17 cellular contexts compared by ENCODE assay signal in genomic region chr18:23721711-23722479, GRCh38. TPM values are rescaled to one million over a fixed set of nuclear protein-coding genes. Genes with fewer than 3 reads are reported as not detected.
DNase-seq lines count a peak whose midpoint lies in the region; ATAC-seq, FAIRE-seq and TF ChIP-seq lines count a peak whose summit lies in the region.
"Had no signal": no experiment of that assay in that cellular context is flagged by ENCODE, and none has a peak within 500 bp of the region (broad histone marks: within the 10 kb centered on the region; RNA-seq: fewer than 3 reads in every experiment).

No MANE protein-coding gene starts in this region.

- no peak for TF ChIP-seq CTCF in A549 (IDR thresholded peaks at IDR 0.05)
- no peak for TF ChIP-seq CTCF in VCaP (conservative IDR thresholded peaks at IDR 0.05)
- no peak for TF ChIP-seq CTCF in glutamatergic neuron (IDR thresholded peaks at IDR 0.05; ENCODE audit: partially characterized antibody, unreplicated experiment)

- no peaks in the 10 kb centered on the region for H3K36me3 Mint-ChIP-seq in glutamatergic neuron (ENCODE audit: unreplicated experiment)

- H3K4me2 ChIP-seq in A549, result peak overlapping the region; percentile 55

- FAIRE-seq in A549 (lab: Jason Lieb, UNC), result no peak
- FAIRE-seq: GM12878 had no signal

- ATAC-seq in A549 (no peak), HG03097 (IDR thresholded peaks at IDR 0.05; ENCODE audit: low FRiP score, unreplicated experiment) (no peak), GM19035 (IDR thresholded peaks at IDR 0.05; ENCODE audit: unreplicated experiment) (no peak)
- ATAC-seq: gastroesophageal sphincter, GM12878 had no signal

- TF ChIP-seq EP300 in A549 (IDR thresholded peaks at IDR 0.05), result no peak

- WGBS in A549 (ENCODE audit: missing lambda C conversion rate), result 46% methylated on average over 4 of the region's 4 CpGs

- H3K27ac ChIP-seq in A549, result peak overlapping the region; percentile 73 to 93
- peak overlapping the region; percentile 62 for H3K27ac ChIP-seq in VCaP
- H3K27ac ChIP-seq: gastroesophageal sphincter had no signal

- no peak overlapping the region for H3K27ac Mint-ChIP-seq in glutamatergic neuron (ENCODE audit: unreplicated experiment)
- H3K27ac Mint-ChIP-seq: activated T-helper 1 cell treated with anti-CD3 and anti-CD28 coated beads, Interleukin-12 subunit alpha, Interleukin-12 subunit beta, Interleukin-2, Interleukin-4 antibody, amounts not matched to agents 30 ng/mL and 10 ng/mL and 1 ng/mL, durations not matched to agents 14 hours and 24 hours and 36 hours had no signal

- H3K9me3 Mint-ChIP-seq in glutamatergic neuron (ENCODE audit: unreplicated experiment), result no peaks in the 10 kb centered on the region
- H3K9me3 Mint-ChIP-seq: activated T-helper 1 cell treated with anti-CD3 and anti-CD28 coated beads, Interleukin-12 subunit alpha, Interleukin-12 subunit beta, Interleukin-2, Interleukin-4 antibody, amounts not matched to agents 30 ng/mL and 10 ng/mL and 1 ng/mL, durations not matched to agents 14 hours and 24 hours and 36 hours had no signal

- POLR2A ChIA-PET in A549 (lab: Yijun Ruan, JAX), result no interaction called here
- POLR2A ChIA-PET in HEK293T (lab: Yijun Ruan, JAX), result no interaction called here

- no peak for TF ChIP-seq RAD21 in A549 (conservative IDR thresholded peaks at IDR 0.05 in 1 of 2, IDR thresholded peaks at IDR 0.05 in 1 of 2)

- DNase-seq in A549 (ENCODE audit: low read depth in 1 of 2, low spot score in 1 of 2) (peak in 1 of 2 experiments; percentile 24), HEK293T (ENCODE audit: extremely low spot score) (no peak), iris pigment epithelial cell (ENCODE audit: low read depth) (peak; percentile 77), glutamatergic neuron (no peak), NCI-H187 (lab: John Stamatoyannopoulos, UW) (no peak)
- DNase-seq: activated CD4-positive, alpha-beta T cell treated with anti-CD3 and anti-CD28 coated beads, Interleukin-2, amount 50 U/mL, for 48 hours; AML-193; midbrain; NCI-H774; Right ventricle myocardium superior had no signal

- no peak overlapping the region for H3K4me3 Mint-ChIP-seq in glutamatergic neuron (ENCODE audit: unreplicated experiment)
- H3K4me3 Mint-ChIP-seq: activated T-helper 1 cell treated with anti-CD3 and anti-CD28 coated beads, Interleukin-12 subunit alpha, Interleukin-12 subunit beta, Interleukin-2, Interleukin-4 antibody, amounts not matched to agents 30 ng/mL and 10 ng/mL and 1 ng/mL, durations not matched to agents 14 hours and 24 hours and 36 hours had no signal

- peaks cover 10% of the 10 kb centered on the region for H3K4me1 Mint-ChIP-seq in glutamatergic neuron (ENCODE audit: low read depth, unreplicated experiment)

- H3K27me3 Mint-ChIP-seq in glutamatergic neuron (ENCODE audit: unreplicated experiment), result no peaks in the 10 kb centered on the region

- H3K4me1 ChIP-seq in A549, result peaks cover 92% of the 10 kb centered on the region

- H3K4me3 ChIP-seq in A549, result no peak overlapping the region
- H3K4me3 ChIP-seq: gastroesophageal sphincter, GM12878 had no signal

- H3K9me3 ChIP-seq in A549, result peaks cover 14% of the 10 kb centered on the region; the same call in 2 of the 3 replicates
- H3K9me3 ChIP-seq: gastroesophageal sphincter had no signal

- no peak for TF ChIP-seq POLR2A in A549 (IDR thresholded peaks at IDR 0.05; ENCODE audit: low read length)

- CTCF ChIA-PET in A549 (lab: Yijun Ruan, JAX) (interaction anchor here (1.9 kb wide), 1 partner anchor 19 kb away, joined by 5 read pairs; no protein-coding TSS in a partner anchor), HEK293T (lab: Yijun Ruan, JAX) (interaction anchor here (0.7 to 2.1 kb wide), 3 partner anchors 19 to 196 kb away, joined by 3 to 7 read pairs (median 4); no protein-coding TSS in a partner anchor)

TF ChIP-seq in A549, 52 proteins besides CTCF, POLR2A, EP300 and RAD21:
- no peak for TF ChIP-seq CHD4 (IDR thresholded peaks at IDR 0.05; ENCODE audit: borderline replicate concordance)

TF ChIP-seq in HEK293T, 16 proteins besides CTCF, POLR2A, EP300 and RAD21:
- TF ChIP-seq ARNT (IDR thresholded peaks at IDR 0.05), result no peak
- TF ChIP-seq, protein P1, sequence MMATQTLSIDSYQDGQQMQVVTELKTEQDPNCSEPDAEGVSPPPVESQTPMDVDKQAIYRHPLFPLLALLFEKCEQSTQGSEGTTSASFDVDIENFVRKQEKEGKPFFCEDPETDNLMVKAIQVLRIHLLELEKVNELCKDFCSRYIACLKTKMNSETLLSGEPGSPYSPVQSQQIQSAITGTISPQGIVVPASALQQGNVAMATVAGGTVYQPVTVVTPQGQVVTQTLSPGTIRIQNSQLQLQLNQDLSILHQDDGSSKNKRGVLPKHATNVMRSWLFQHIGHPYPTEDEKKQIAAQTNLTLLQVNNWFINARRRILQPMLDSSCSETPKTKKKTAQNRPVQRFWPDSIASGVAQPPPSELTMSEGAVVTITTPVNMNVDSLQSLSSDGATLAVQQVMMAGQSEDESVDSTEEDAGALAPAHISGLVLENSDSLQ (IDR thresholded peaks at IDR 0.05), result peak; percentile 53

RNA-seq across cellular contexts. Expression of gene LAMA3, which starts 32.6 kb away (rescaled TPM):
- polyA plus RNA-seq in A549 (2011; rRNA removed), result 31.0 and 40.1 TPM in 2 replicates
- 9.6 and 11.6 TPM in 2 replicates for polyA plus RNA-seq in A549 (2012; cell fraction: cytosol; rRNA removed)
- polyA plus RNA-seq in A549 (2012; cell fraction: nucleus; rRNA removed), result 26.8 and 38.7 TPM in 2 replicates
- 18.2 to 24.1 TPM (median 19.4 TPM) in 3 replicates for polyA plus RNA-seq in A549 (2017; fragmentation: RNase III; extraction: RNeasy Plus Mini Kit Qiagen cat#74134 plus additional on column Dnase treatment)
- 41.6 and 42.2 TPM in 2 replicates for polyA minus RNA-seq in A549 (2011; rRNA and poly(A)+ RNA removed)
- total RNA-seq in glutamatergic neuron (ENCODE audit: unreplicated experiment), result 2.1 TPM
- total RNA-seq: activated T-helper 1 cell treated with anti-CD3 and anti-CD28 coated beads, Interleukin-12 subunit alpha, Interleukin-12 subunit beta, Interleukin-2, Interleukin-4 antibody, amounts not matched to agents 30 ng/mL and 10 ng/mL and 1 ng/mL, durations not matched to agents 14 hours and 24 hours and 36 hours; osteocyte had no signal

RNA-seq across cellular contexts. Expression of gene ANKRD29, which starts 59.2 kb away (rescaled TPM):
- polyA plus RNA-seq in A549 (2011; rRNA removed) (25.2 and 25.4 TPM in 2 replicates), A549 (2017; fragmentation: RNase III; extraction: RNeasy Plus Mini Kit Qiagen cat#74134 plus additional on column Dnase treatment) (12.4 to 17.4 TPM (median 17.2 TPM) in 3 replicates)
- 10.5 and 12.3 TPM in 2 replicates for polyA plus RNA-seq in A549 (2012; cell fraction: cytosol; rRNA removed)
- polyA plus RNA-seq in A549 (2012; cell fraction: nucleus; rRNA removed), result 13.5 and 15.5 TPM in 2 replicates
- polyA minus RNA-seq in A549 (2011; rRNA and poly(A)+ RNA removed), result 13.2 and 17.2 TPM in 2 replicates
- not detected for total RNA-seq in glutamatergic neuron (ENCODE audit: unreplicated experiment)
- total RNA-seq: activated T-helper 1 cell treated with anti-CD3 and anti-CD28 coated beads, Interleukin-12 subunit alpha, Interleukin-12 subunit beta, Interleukin-2, Interleukin-4 antibody, amounts not matched to agents 30 ng/mL and 10 ng/mL and 1 ng/mL, durations not matched to agents 14 hours and 24 hours and 36 hours; osteocyte had no signal
